ENCODE assay signal across 8 cellular contexts in the genomic region with DNA sequence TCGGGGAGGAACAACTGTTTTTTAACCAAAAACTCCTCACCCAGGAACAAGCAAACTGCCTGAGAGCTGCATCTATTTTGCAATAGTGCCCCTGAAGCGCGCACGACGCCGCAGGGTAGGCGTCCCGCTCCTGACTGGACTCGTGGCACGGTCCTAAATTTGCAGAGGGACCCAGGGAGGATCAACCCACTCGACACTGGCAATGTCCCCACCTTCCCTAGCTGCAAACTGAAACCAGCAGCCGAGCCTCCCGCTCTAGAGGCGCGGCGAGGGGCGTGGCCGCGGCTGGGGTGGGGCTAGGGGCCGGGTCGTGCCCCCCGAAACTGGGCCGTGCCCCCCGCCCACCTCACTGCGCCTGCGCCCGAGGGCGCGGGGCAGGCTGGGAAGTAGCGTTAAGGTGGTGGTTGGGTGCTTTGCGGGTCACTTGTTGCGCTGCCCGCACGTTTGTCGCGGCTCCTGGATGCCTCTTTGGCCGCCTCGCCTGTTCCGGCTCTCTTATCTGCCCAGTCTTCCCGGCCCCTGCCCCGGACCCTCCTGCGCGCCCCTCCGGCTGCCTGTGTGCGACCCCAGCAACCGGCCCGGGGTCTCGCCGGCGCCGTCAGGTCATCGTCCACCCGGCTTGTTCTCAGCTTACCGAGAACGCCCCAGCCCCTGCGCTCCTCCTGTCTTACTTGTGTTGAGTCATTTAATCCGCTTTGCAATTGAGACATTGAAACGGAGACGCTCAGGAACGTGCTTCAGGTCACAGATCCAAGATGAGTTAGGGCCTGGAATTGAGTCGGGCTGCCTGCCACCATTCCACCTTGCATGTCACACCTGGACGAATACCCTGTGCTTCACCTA. TPM values are rescaled to one million over a fixed set of nuclear protein-coding genes. Genes with fewer than 3 reads are reported as not detected.
DNase-seq lines count a peak whose midpoint lies in the region; ATAC-seq and TF ChIP-seq lines count a peak whose summit lies in the region.

No MANE protein-coding gene starts in this region.

- peak overlapping the region; percentile 86 for H3K4me3 ChIP-seq in Jurkat, Clone E6-1 (ENCODE audit: low read length)
- H3K4me3 ChIP-seq in fibroblast of mammary gland (ENCODE audit: control insufficient read depth, low read depth, low read length): peak overlapping the region; percentile 67

- H3K27me3 Mint-ChIP-seq in activated T-helper 17 cell treated with anti-CD3 and anti-CD28 coated beads, Interleukin-2, amount 50 U/mL, for 72 hours: no peaks in the 10 kb centered on the region
- H3K27me3 Mint-ChIP-seq in natural killer cell (ENCODE audit: low read depth in 2 of 2): no peaks in the 10 kb centered on the region

- intact Hi-C loops in natural killer cell (cut with micrococcal nuclease): no loop called here

- DNase-seq in Daoy (ENCODE audit: low read depth): peak; percentile 93
- peak; percentile 78 for DNase-seq in Jurkat, Clone E6-1 (ENCODE audit: low read depth, low spot score)
- DNase-seq in RKO (ENCODE audit: low spot score): peak; percentile 85
- peak; percentile 58 for DNase-seq in fibroblast of mammary gland (ENCODE audit: low read depth)
- DNase-seq in natural killer cell: peak; percentile 82
- peak; percentile 74 to 87 (median 84) for DNase-seq in stimulated activated naive CD4-positive, alpha-beta T cell (lab: John Stamatoyannopoulos, UW)

- peak overlapping the region; percentile 96 for H3K27ac Mint-ChIP-seq in activated T-helper 17 cell treated with anti-CD3 and anti-CD28 coated beads, Interleukin-2, amount 50 U/mL, for 72 hours
- peak overlapping the region; percentile 81 to 95 for H3K27ac Mint-ChIP-seq in natural killer cell

- no peaks in the 10 kb centered on the region for H3K4me1 Mint-ChIP-seq in activated T-helper 17 cell treated with anti-CD3 and anti-CD28 coated beads, Interleukin-2, amount 50 U/mL, for 72 hours
- H3K4me1 Mint-ChIP-seq in natural killer cell: peaks cover 0 to 12% of the 10 kb centered on the region in 2 donors

- peaks cover 5% of the 10 kb centered on the region for H3K36me3 Mint-ChIP-seq in activated T-helper 17 cell treated with anti-CD3 and anti-CD28 coated beads, Interleukin-2, amount 50 U/mL, for 72 hours (ENCODE audit: low read depth)
- no peaks in the 10 kb centered on the region for H3K36me3 Mint-ChIP-seq in natural killer cell

- H3K4me3 Mint-ChIP-seq in activated T-helper 17 cell treated with anti-CD3 and anti-CD28 coated beads, Interleukin-2, amount 50 U/mL, for 72 hours: peak overlapping the region; percentile 88
- H3K4me3 Mint-ChIP-seq in natural killer cell: peak overlapping the region; percentile 92

- peak; percentile 92 for ATAC-seq in GM21723 (IDR thresholded peaks at IDR 0.05; ENCODE audit: unreplicated experiment)
- peak; percentile 92 for ATAC-seq in activated T-helper 17 cell treated with anti-CD3 and anti-CD28 coated beads, Interleukin-2, amount 50 U/mL, for 72 hours (replicated peaks)
- ATAC-seq in natural killer cell: peak; percentile 97 to 99 (median 98)

- no peaks in the 10 kb centered on the region for H3K9me3 Mint-ChIP-seq in activated T-helper 17 cell treated with anti-CD3 and anti-CD28 coated beads, Interleukin-2, amount 50 U/mL, for 72 hours
- H3K9me3 Mint-ChIP-seq in natural killer cell: no peaks in the 10 kb centered on the region

- TF ChIP-seq CTCF in fibroblast of mammary gland (conservative IDR thresholded peaks at IDR 0.05; ENCODE audit: control insufficient read depth, insufficient read depth, low read depth, low read length) (no peak), natural killer cell (IDR thresholded peaks at IDR 0.05) (no peak)

RNA-seq across cellular contexts. Expression of gene LSM14A, which starts 37.9 kb away (rescaled TPM):
- 35.3 and 42.8 TPM in 2 replicates for total RNA-seq in Daoy (2014; rRNA removed; shearing (Covaris generic))
- polyA plus RNA-seq in Jurkat, Clone E6-1 (2012; ENCODE audit: insufficient read depth, insufficient read length): 134 TPM
- 100 to 1,000 TPM in 1 of 2 donors, 10 to 100 TPM in 1; 88.5 to 105 TPM for total RNA-seq in activated T-helper 17 cell treated with anti-CD3 and anti-CD28 coated beads, Interleukin-2, amount 50 U/mL, for 72 hours
- total RNA-seq in natural killer cell: 100 to 1,000 TPM; 201 to 246 (median 202) TPM

Comparison
In these comparisons a context has a peak if more than half of its experiments do, and no peak if none do; other contexts are left out.
1. Peak in every context shown above with its lines: DNase-seq, ATAC-seq and H3K4me3 ChIP-seq.